In genomic region chr11:66779651-66780050, GRCh38 we compare ENCODE assay signal across 1 cellular context. TPM values are rescaled to one million over a fixed set of nuclear protein-coding genes. Genes with fewer than 3 reads are reported as not detected.
"Had no signal": no experiment of that assay in that cellular context is flagged by ENCODE, and none has a peak within 500 bp of the region (broad histone marks: within the 10 kb centered on the region; RNA-seq: fewer than 3 reads in every experiment).

No MANE protein-coding gene starts in this region.

RNA-seq across cellular contexts. Expression of gene SPTBN2, which starts 50.6 kb away (rescaled TPM):
- polyA plus RNA-seq: immature natural killer cell had no signal
